1 cellular context compared by ENCODE assay signal in genomic region chr5:55030220-55030619, GRCh38.
TF ChIP-seq lines count a peak whose summit lies in the region.

No MANE protein-coding gene starts in this region.

TF ChIP-seq in WTC11, 78 proteins besides CTCF, POLR2A, EP300 and RAD21 (continued from another document):
- TF ChIP-seq MAX (CRISPR knock-in tag; IDR thresholded peaks at IDR 0.05), result no peak
